Comparison of ENCODE assay signal across 8 cellular contexts in the genomic region with DNA sequence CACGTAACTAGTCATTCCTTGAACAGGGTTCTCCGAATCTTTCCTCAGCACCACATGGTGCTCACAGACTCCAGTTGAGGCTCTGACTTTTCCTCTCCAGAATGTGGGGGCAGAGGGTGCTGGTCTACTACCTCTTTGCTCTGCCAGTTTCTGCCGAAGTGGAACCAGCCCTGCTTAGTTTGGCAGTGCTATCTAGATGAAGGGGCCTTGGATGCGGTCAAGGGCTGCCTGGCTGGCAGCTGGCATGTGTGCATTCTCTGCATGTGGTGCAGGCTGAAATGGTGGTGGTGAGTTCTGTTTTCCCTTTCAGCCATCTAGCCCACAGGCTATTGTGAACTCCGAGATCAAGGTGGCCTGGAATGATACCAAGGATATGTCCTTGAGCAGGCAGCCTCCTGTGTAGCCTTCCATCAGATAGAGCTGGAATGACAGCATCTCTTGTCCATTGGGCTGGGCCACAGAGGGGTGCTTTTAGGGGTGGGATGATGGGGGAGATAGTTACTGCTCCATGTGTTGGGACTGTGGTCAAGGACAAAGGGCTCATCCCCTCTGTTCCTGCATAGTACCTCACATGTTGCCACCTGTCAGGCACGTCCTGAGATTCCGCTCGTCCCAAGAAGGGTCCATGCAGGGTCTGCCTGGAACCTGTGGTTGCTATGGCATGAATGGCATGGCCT. TPM values are rescaled to one million over a fixed set of nuclear protein-coding genes. Genes with fewer than 3 reads are reported as not detected.
DNase-seq lines count a peak whose midpoint lies in the region; ATAC-seq and TF ChIP-seq lines count a peak whose summit lies in the region.

No MANE protein-coding gene starts in this region.

- peaks cover 35% of the 10 kb centered on the region for H3K36me3 Mint-ChIP-seq in T-cell

- no peak for ATAC-seq in T-cell (replicated peaks in 1 of 4)
- no peak for ATAC-seq in gastrocnemius medialis
- no peak for ATAC-seq in HG02938 (IDR thresholded peaks at IDR 0.05; ENCODE audit: unreplicated experiment)

- intact Hi-C loops in gastrocnemius medialis (cut with DNase I; ENCODE audit: low total_unique reads) = loop anchor here (2.0 to 10.0 kb wide), 3 partner anchors 28 to 1120 kb away; partner anchors contain the start of genes COIL and MSI2

- peak overlapping the region; percentile 83 to 85 for H3K27ac Mint-ChIP-seq in T-cell

- no peak for TF ChIP-seq POLR2A in gastrocnemius medialis (IDR thresholded peaks at IDR 0.05)

- POLR2A ChIA-PET in T-cell (lab: Charles Lee) = no interaction called here

- CTCF ChIA-PET in T-cell (lab: Charles Lee) = interaction anchor here in 1 of 2 donors (1.0 kb wide), 1 partner anchor 77 kb away, joined by 4 read pairs; no protein-coding TSS in a partner anchor

- peak overlapping the region; percentile 87 to 90 (median 87) for H3K4me3 Mint-ChIP-seq in T-cell

- H3K4me1 ChIP-seq in gastrocnemius medialis = peaks cover 58 to 63% of the 10 kb centered on the region in 2 donors

- in situ Hi-C loops in gastrocnemius medialis (cut with MboI; ENCODE audit: low sequenced_read_pairs in 4 of 4) = loop anchor here in 1 of 4 donors (25.0 kb wide), 1 partner anchor 248 kb away; no protein-coding TSS in a partner anchor

- H3K27me3 Mint-ChIP-seq in T-cell = no peaks in the 10 kb centered on the region

- H3K9me3 ChIP-seq in gastrocnemius medialis = no peaks in the 10 kb centered on the region

- H3K36me3 ChIP-seq in gastrocnemius medialis = peaks cover 0 to 38% of the 10 kb centered on the region in 2 donors

- no peaks in the 10 kb centered on the region for H3K27me3 ChIP-seq in gastrocnemius medialis

- H3K27ac ChIP-seq in gastrocnemius medialis = peak overlapping the region; percentile 91 to 100 (median 98)

- DNase-seq in T-cell (no peak), fibroblast of pulmonary artery (ENCODE audit: low read depth) (no peak), gastrocnemius medialis (no peak), DMS 273 treated with DMSO at 0.1 percent for 48 hours (lab: John Stamatoyannopoulos, UW) (no peak), OCI-M2 (lab: John Stamatoyannopoulos, UW; ENCODE audit: unreplicated experiment) (no peak)
- DNase-seq in NK-92 treated with Interleukin-12 subunit alpha and Interleukin-12 subunit beta, amount 100 ng/mL, for 24 hours (lab: John Stamatoyannopoulos, UW) = no peak

- H3K9me3 Mint-ChIP-seq in T-cell = no peaks in the 10 kb centered on the region

- H3K4me1 Mint-ChIP-seq in T-cell = peaks cover 51 to 60% (median 54%) of the 10 kb centered on the region in 3 donors

- TF ChIP-seq CTCF in fibroblast of pulmonary artery (IDR thresholded peaks at IDR 0.05; ENCODE audit: low read length, missing control alignments) (no peak), gastrocnemius medialis (IDR thresholded peaks at IDR 0.05 in 4 of 5, conservative IDR thresholded peaks at IDR 0.05 in 1 of 5) (peak in 1 of 5 experiments; percentile 1)

- H3K4me3 ChIP-seq in GM08714 (ENCODE audit: low read length) (peak overlapping the region; percentile 92), fibroblast of pulmonary artery (replicated peaks; ENCODE audit: low read depth, low read length) (peak overlapping the region; percentile 82), gastrocnemius medialis (peak overlapping the region in 3 of 4 donors; percentile 78 to 98 (median 86))

RNA-seq across cellular contexts. Expression of gene DYNLL2, which starts 2.0 kb away (rescaled TPM):
- total RNA-seq in T-cell (10 to 100 TPM; 30.4 to 42.1 (median 34.9) TPM), gastrocnemius medialis (10 to 100 TPM; 14.5 to 28.8 (median 20.4) TPM)
